In the genomic region with DNA sequence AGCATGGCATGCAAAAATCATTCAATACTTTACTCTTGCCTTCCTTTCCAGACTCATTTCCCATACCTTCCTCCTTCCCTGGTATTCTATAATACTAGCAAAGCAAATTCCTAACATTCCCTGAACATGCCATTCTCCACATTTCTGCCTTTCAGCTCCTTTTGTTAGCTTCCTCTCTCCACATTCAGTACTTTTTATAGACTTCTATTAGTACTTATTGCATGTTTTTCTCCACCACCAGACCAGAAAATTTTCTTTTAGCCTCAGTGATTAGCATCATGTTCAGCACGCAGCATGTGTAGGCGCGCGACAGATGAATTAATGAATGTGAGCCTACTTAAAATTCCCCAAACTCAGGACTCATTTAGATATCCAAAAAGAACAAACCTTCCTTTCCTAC, we compare ENCODE assay signal across 29 cellular contexts.
DNase-seq lines count a peak whose midpoint lies in the region; ATAC-seq, FAIRE-seq and TF ChIP-seq lines count a peak whose summit lies in the region.
"Had no signal": no experiment of that assay in that cellular context is flagged by ENCODE, and none has a peak within 500 bp of the region (broad histone marks: within the 10 kb centered on the region; RNA-seq: fewer than 3 reads in every experiment).

No MANE protein-coding gene starts in this region.

- WGBS in neuronal stem cell (ENCODE audit: extremely low coverage in 2 of 2, insufficient read length in 2 of 2, insufficient replicate concordance in 1 of 2), 2 donors = no CpG with 5 or more reads among the region's 4 CpGs

- H3K4me2 ChIP-seq in astrocyte (ENCODE audit: low read length) (no peak overlapping the region), neuronal stem cell (ENCODE audit: insufficient read depth, low read length, poor library complexity, severe bottlenecking) (no peak overlapping the region)

- no peak overlapping the region for H4K8ac ChIP-seq in neuronal stem cell (ENCODE audit: low read depth, low read length)

- no peak overlapping the region for H3K4ac ChIP-seq in neuronal stem cell (ENCODE audit: low read length)

- H3K4me3 Mint-ChIP-seq in astrocyte (ENCODE audit: unreplicated experiment) = no peak overlapping the region
- no peak overlapping the region for H3K4me3 Mint-ChIP-seq in activated naive CD8-positive, alpha-beta T cell treated with anti-CD3 and anti-CD28 coated beads, Interleukin-2, amount 50 U/mL, for 24 hours
- H3K4me3 Mint-ChIP-seq: stimulated activated memory B cell treated with anti-CD40 and anti-IgM and Interleukin-4, amounts not matched to agents 10 μg/mL and 1 μg/mL and 100 μg/mL, for 72 hours had no signal

- H2BK5ac ChIP-seq in neuronal stem cell (ENCODE audit: low read length) = no peak overlapping the region

- H3K23ac ChIP-seq in neuronal stem cell (ENCODE audit: low read depth, low read length, poor library complexity) = no peak overlapping the region

- ATAC-seq in activated naive CD8-positive, alpha-beta T cell treated with anti-CD3 and anti-CD28 coated beads, Interleukin-2, amount 50 U/mL, for 24 hours = no peak
- ATAC-seq: esophagus mucosa; left ventricle myocardium superior; stimulated activated memory B cell treated with anti-CD40 and anti-IgM and Interleukin-4, amounts not matched to agents 10 μg/mL and 1 μg/mL and 100 μg/mL, for 72 hours had no signal

- no peaks in the 10 kb centered on the region for H3K79me2 ChIP-seq in astrocyte (ENCODE audit: insufficient read depth, low read length)

- FAIRE-seq in astrocyte (lab: Jason Lieb, UNC) = no peak
- FAIRE-seq: frontal cortex had no signal

- H3K14ac ChIP-seq in neuronal stem cell (ENCODE audit: low read length) = no peak overlapping the region

- no peak overlapping the region for H3K18ac ChIP-seq in neuronal stem cell (ENCODE audit: low read length)

- H2AFZ ChIP-seq in astrocyte (ENCODE audit: low read depth, low read length) (no peak overlapping the region), neuronal stem cell (ENCODE audit: low read length) (peak overlapping the region; percentile 53)
- H2AFZ ChIP-seq: GM23248 had no signal

- intact Hi-C loops in A673 (cut with micrococcal nuclease; ENCODE audit: unreplicated experiment) = no loop called here

- H4K20me1 ChIP-seq in astrocyte (ENCODE audit: insufficient read depth, low read length) = no peaks in the 10 kb centered on the region

- no peak overlapping the region for H3K27ac ChIP-seq in astrocyte (ENCODE audit: low read depth, low read length)
- peak overlapping the region; percentile 65 for H3K27ac ChIP-seq in iPS-18a (ENCODE audit: low read length)
- peak overlapping the region; percentile 78 for H3K27ac ChIP-seq in neuronal stem cell (replicated peaks; ENCODE audit: low read length)
- H3K27ac ChIP-seq in A673 (ENCODE audit: low read depth, low read length, poor library complexity, severe bottlenecking) = no peak overlapping the region
- H3K27ac ChIP-seq: breast epithelium, C4-2B, GM23248, sigmoid colon, thoracic aorta had no signal

- no peaks in the 10 kb centered on the region for H3K36me3 ChIP-seq in astrocyte (ENCODE audit: insufficient read depth, low read length)
- H3K36me3 ChIP-seq in iPS-18a (ENCODE audit: control insufficient read depth, low read depth, low read length) = no peaks in the 10 kb centered on the region
- H3K36me3 ChIP-seq in neuronal stem cell (replicated peaks in 1 of 2; ENCODE audit: control insufficient read depth in 2 of 2, insufficient read depth in 2 of 2, low read length in 2 of 2) = no peaks in the 10 kb centered on the region
- no peaks in the 10 kb centered on the region for H3K36me3 ChIP-seq in A673 (ENCODE audit: insufficient read depth, low read length, poor library complexity, severe bottlenecking)
- H3K36me3 ChIP-seq: breast epithelium, sigmoid colon, thoracic aorta had no signal

- H3K4me1 ChIP-seq in astrocyte (ENCODE audit: insufficient read depth, low read length) (peaks cover 3% of the 10 kb centered on the region), iPS-18a (ENCODE audit: control insufficient read depth, low read depth, low read length) (peaks cover 17% of the 10 kb centered on the region), neuronal stem cell (ENCODE audit: control insufficient read depth in 2 of 2, insufficient read depth in 1 of 2, low read depth in 1 of 2, low read length in 2 of 2) (peaks cover 1 to 8% of the 10 kb centered on the region in 2 donors), A673 (ENCODE audit: insufficient read depth, low read length, poor library complexity, severe bottlenecking) (no peaks in the 10 kb centered on the region)
- H3K4me1 ChIP-seq: breast epithelium had no signal

- H3K27me3 ChIP-seq in astrocyte (ENCODE audit: insufficient read depth, low read length) (no peaks in the 10 kb centered on the region), iPS-18a (ENCODE audit: control insufficient read depth, insufficient read depth, low read length) (no peaks in the 10 kb centered on the region), neuronal stem cell (ENCODE audit: control insufficient read depth in 3 of 3, insufficient read depth in 3 of 3, low read depth in 1 of 3, low read length in 3 of 3) (no peaks in the 10 kb centered on the region), A673 (replicated peaks; ENCODE audit: insufficient read depth, low read depth, low read length, poor library complexity) (no peaks in the 10 kb centered on the region)
- H3K27me3 ChIP-seq: breast epithelium, sigmoid colon had no signal

- H3K9me3 ChIP-seq in astrocyte (ENCODE audit: insufficient read depth, low read depth, low read length) (no peaks in the 10 kb centered on the region), iPS-18a (ENCODE audit: control insufficient read depth, low read depth, low read length) (no peaks in the 10 kb centered on the region), neuronal stem cell (replicated peaks in 1 of 2; ENCODE audit: control insufficient read depth in 2 of 2, insufficient read depth in 1 of 2, low read depth in 1 of 2, low read length in 2 of 2) (no peaks in the 10 kb centered on the region), A673 (ENCODE audit: low read depth, low read length, poor library complexity, severe bottlenecking) (no peaks in the 10 kb centered on the region)
- H3K9me3 ChIP-seq: breast epithelium, sigmoid colon, thoracic aorta had no signal

- CTCF ChIA-PET in A673 (lab: Charles Lee) = no interaction called here

- H3K4me3 ChIP-seq in astrocyte (ENCODE audit: insufficient read depth, low read depth, low read length) (no peak overlapping the region), iPS-18a (ENCODE audit: low read length) (no peak overlapping the region), neuronal stem cell (ENCODE audit: low read length in 2 of 2) (no peak overlapping the region), A673 (ENCODE audit: low read depth, low read length, poor library complexity, severe bottlenecking) (no peak overlapping the region)
- H3K4me3 ChIP-seq: breast epithelium, GM23248, sigmoid colon, thoracic aorta had no signal

- peak overlapping the region; percentile 27 for H3K27ac Mint-ChIP-seq in astrocyte (ENCODE audit: unreplicated experiment)
- no peak overlapping the region for H3K27ac Mint-ChIP-seq in activated naive CD8-positive, alpha-beta T cell treated with anti-CD3 and anti-CD28 coated beads, Interleukin-2, amount 50 U/mL, for 24 hours
- H3K27ac Mint-ChIP-seq: stimulated activated memory B cell treated with anti-CD40 and anti-IgM and Interleukin-4, amounts not matched to agents 10 μg/mL and 1 μg/mL and 100 μg/mL, for 72 hours had no signal

- no peaks in the 10 kb centered on the region for H3K36me3 Mint-ChIP-seq in astrocyte (ENCODE audit: low read depth, unreplicated experiment)
- H3K36me3 Mint-ChIP-seq in activated naive CD8-positive, alpha-beta T cell treated with anti-CD3 and anti-CD28 coated beads, Interleukin-2, amount 50 U/mL, for 24 hours (ENCODE audit: low read depth) = no peaks in the 10 kb centered on the region
- H3K36me3 Mint-ChIP-seq: stimulated activated memory B cell treated with anti-CD40 and anti-IgM and Interleukin-4, amounts not matched to agents 10 μg/mL and 1 μg/mL and 100 μg/mL, for 72 hours had no signal

- H3K4me1 Mint-ChIP-seq in astrocyte (ENCODE audit: low read depth, unreplicated experiment) = peaks cover 26% of the 10 kb centered on the region
- H3K4me1 Mint-ChIP-seq in activated naive CD8-positive, alpha-beta T cell treated with anti-CD3 and anti-CD28 coated beads, Interleukin-2, amount 50 U/mL, for 24 hours = no peaks in the 10 kb centered on the region
- H3K4me1 Mint-ChIP-seq: stimulated activated memory B cell treated with anti-CD40 and anti-IgM and Interleukin-4, amounts not matched to agents 10 μg/mL and 1 μg/mL and 100 μg/mL, for 72 hours had no signal

- no peak overlapping the region for H2AK5ac ChIP-seq in neuronal stem cell (ENCODE audit: low read depth, low read length)

- H3K9ac ChIP-seq in astrocyte (ENCODE audit: low read length) = no peak overlapping the region
- no peak overlapping the region for H3K9ac ChIP-seq in iPS-18a (ENCODE audit: low read length)
- H3K9ac ChIP-seq in neuronal stem cell (ENCODE audit: low read depth, low read length, poor library complexity) = no peak overlapping the region
- H3K9ac ChIP-seq: GM23248 had no signal

- no peak overlapping the region for H2BK12ac ChIP-seq in neuronal stem cell (ENCODE audit: low read length)

- no peak overlapping the region for H2BK15ac ChIP-seq in neuronal stem cell (ENCODE audit: low read length)

- H4K91ac ChIP-seq in neuronal stem cell (ENCODE audit: low read depth, low read length, poor library complexity) = no peak overlapping the region

- in situ Hi-C loops in G401 (cut with HindIII; ENCODE audit: low sequenced_read_pairs) = no loop called here

- no peaks in the 10 kb centered on the region for H3K27me3 Mint-ChIP-seq in astrocyte (ENCODE audit: low read depth, unreplicated experiment)
- no peaks in the 10 kb centered on the region for H3K27me3 Mint-ChIP-seq in activated naive CD8-positive, alpha-beta T cell treated with anti-CD3 and anti-CD28 coated beads, Interleukin-2, amount 50 U/mL, for 24 hours

- POLR2A ChIA-PET in A673 (lab: Charles Lee; ENCODE audit: low non-redundant PET) = no interaction called here

- TF ChIP-seq CTCF in astrocyte (IDR thresholded peaks at IDR 0.05; ENCODE audit: insufficient read depth, low read depth, low read length) (no peak), A673 (conservative IDR thresholded peaks at IDR 0.05; ENCODE audit: low read depth, low read length) (no peak)

- no TSS peak for BruUV-seq in A673 (replicated peaks; lab: Mats Ljungman, UMichigan)

- DNase-seq in G401 (ENCODE audit: low spot score) (peak; percentile 51), astrocyte (ENCODE audit: low read depth) (peak; percentile 2), neuronal stem cell (ENCODE audit: low spot score) (peak; percentile 56), A673 (ENCODE audit: low spot score) (no peak), NCI-H2227 treated with DMSO at 0.1 percent for 48 hours (lab: John Stamatoyannopoulos, UW) (no peak), activated gamma-delta T cell (lab: John Stamatoyannopoulos, UW) (no peak)
- no peak for DNase-seq in activated naive CD8-positive, alpha-beta T cell treated with anti-CD3 and anti-CD28 coated beads, Interleukin-2, amount 50 U/mL, for 24 hours
- DNase-seq: ACHN; activated CD4-positive, alpha-beta T cell treated with anti-CD3 and anti-CD28 coated beads, Interleukin-2, amount 50 U/mL, for 1 hour; activated CD8-positive, alpha-beta memory T cell treated with anti-CD3 and anti-CD28 coated beads, Interleukin-2, amount 50 U/mL, for 48 hours; activated effector memory CD4-positive, alpha-beta T cell treated with Interleukin-2 at 50 U/mL for 16 hours; DMS 273 treated with DMSO at 0.1 percent for 48 hours; GF-D8; GM23248; hypothalamus; KBM-7; left ventricle myocardium superior; NCI-H146; NCI-H2171 treated with DMSO at 0.1 percent for 48 hours; OCI-M1; Right ventricle myocardium superior; sigmoid colon had no signal

- no peak overlapping the region for H2BK120ac ChIP-seq in neuronal stem cell (ENCODE audit: low read depth, low read length)

- no peaks in the 10 kb centered on the region for H3K79me1 ChIP-seq in neuronal stem cell (ENCODE audit: low read depth, low read length)

- H3K9me3 Mint-ChIP-seq in astrocyte (ENCODE audit: unreplicated experiment) = no peaks in the 10 kb centered on the region
- peaks cover 13% of the 10 kb centered on the region for H3K9me3 Mint-ChIP-seq in activated naive CD8-positive, alpha-beta T cell treated with anti-CD3 and anti-CD28 coated beads, Interleukin-2, amount 50 U/mL, for 24 hours
- H3K9me3 Mint-ChIP-seq: stimulated activated memory B cell treated with anti-CD40 and anti-IgM and Interleukin-4, amounts not matched to agents 10 μg/mL and 1 μg/mL and 100 μg/mL, for 72 hours had no signal

Comparison
In these comparisons a context has a peak if more than half of its experiments do, and no peak if none do; other contexts are left out.
1. DNase-seq: peak in G401 (single experiment), astrocyte (single experiment) and neuronal stem cell (single experiment); none in A673 (single experiment), NCI-H2227 treated with DMSO at 0.1 percent for 48 hours (single experiment), activated naive CD8-positive, alpha-beta T cell treated with anti-CD3 and anti-CD28 coated beads, Interleukin-2, amount 50 U/mL, for 24 hours (single experiment) and activated gamma-delta T cell (single experiment).
2. H3K27ac ChIP-seq: peak in iPS-18a (single experiment) and neuronal stem cell (single experiment); none in astrocyte (single experiment) and A673 (single experiment).